ENCODE assay signal across 9 cellular contexts in genomic region chr2:17643031-17643615, GRCh38.
DNase-seq lines count a peak whose midpoint lies in the region; ATAC-seq and TF ChIP-seq lines count a peak whose summit lies in the region.
"Had no signal": no experiment of that assay in that cellular context is flagged by ENCODE, and none has a peak within 500 bp of the region (broad histone marks: within the 10 kb centered on the region; RNA-seq: fewer than 3 reads in every experiment).

No MANE protein-coding gene starts in this region.

- peaks cover 1% of the 10 kb centered on the region for H3K9me3 Mint-ChIP-seq in glutamatergic neuron (ENCODE audit: unreplicated experiment)
- H3K9me3 Mint-ChIP-seq in stimulated activated naive B cell treated with anti-CD40 and anti-IgM and Interleukin-4, amounts not matched to agents 10 μg/mL and 1 μg/mL and 100 μg/mL, for 72 hours, result no peaks in the 10 kb centered on the region

- H3K36me3 Mint-ChIP-seq in glutamatergic neuron (ENCODE audit: unreplicated experiment), result no peaks in the 10 kb centered on the region
- H3K36me3 Mint-ChIP-seq in stimulated activated naive B cell treated with anti-CD40 and anti-IgM and Interleukin-4, amounts not matched to agents 10 μg/mL and 1 μg/mL and 100 μg/mL, for 72 hours, result peaks cover 4 to 8% of the 10 kb centered on the region in 2 donors

- DNase-seq in GM03348 (ENCODE audit: low spot score) (peak; percentile 93), NCI-H446 treated with DMSO at 0.1 percent for 48 hours (lab: John Stamatoyannopoulos, UW) (peak; percentile 93), epithelial cell of esophagus (ENCODE audit: low read depth) (peak; percentile 96), pulmonary artery endothelial cell (ENCODE audit: low read depth, low spot score) (peak; percentile 71), glutamatergic neuron (no peak), prostate gland (ENCODE audit: low spot score) (no peak)
- DNase-seq in stimulated activated naive B cell treated with anti-CD40 and anti-IgM and Interleukin-4, amounts not matched to agents 10 μg/mL and 1 μg/mL and 100 μg/mL, for 72 hours, result no peak

- H3K27ac ChIP-seq in prostate gland, result no peak overlapping the region

- no peak overlapping the region for H3K4me3 Mint-ChIP-seq in glutamatergic neuron (ENCODE audit: unreplicated experiment)
- H3K4me3 Mint-ChIP-seq in stimulated activated naive B cell treated with anti-CD40 and anti-IgM and Interleukin-4, amounts not matched to agents 10 μg/mL and 1 μg/mL and 100 μg/mL, for 72 hours, result no peak overlapping the region

- TF ChIP-seq CTCF in epithelial cell of esophagus (IDR thresholded peaks at IDR 0.05; ENCODE audit: insufficient read depth, low read depth, low read length, missing control alignments), result peak; percentile 9
- TF ChIP-seq CTCF in glutamatergic neuron (IDR thresholded peaks at IDR 0.05; ENCODE audit: partially characterized antibody, unreplicated experiment), result no peak
- TF ChIP-seq CTCF in prostate gland (IDR thresholded peaks at IDR 0.05), result no peak

- ATAC-seq in stimulated activated naive B cell treated with anti-CD40 and anti-IgM and Interleukin-4, amounts not matched to agents 10 μg/mL and 1 μg/mL and 100 μg/mL, for 72 hours (replicated peaks), result no peak
- ATAC-seq in GM18517 (IDR thresholded peaks at IDR 0.05; ENCODE audit: unreplicated experiment), result no peak

- H3K9me3 ChIP-seq in prostate gland, result no peaks in the 10 kb centered on the region

- H3K27me3 Mint-ChIP-seq in glutamatergic neuron (ENCODE audit: unreplicated experiment), result no peaks in the 10 kb centered on the region
- H3K27me3 Mint-ChIP-seq in stimulated activated naive B cell treated with anti-CD40 and anti-IgM and Interleukin-4, amounts not matched to agents 10 μg/mL and 1 μg/mL and 100 μg/mL, for 72 hours, result no peaks in the 10 kb centered on the region

- no peaks in the 10 kb centered on the region for H3K36me3 ChIP-seq in prostate gland

- no peak for TF ChIP-seq POLR2A in prostate gland (IDR thresholded peaks at IDR 0.05)

- no peaks in the 10 kb centered on the region for H3K27me3 ChIP-seq in prostate gland (replicated peaks; ENCODE audit: insufficient read depth)
- H3K27me3 ChIP-seq: dorsolateral prefrontal cortex had no signal

- H3K27ac Mint-ChIP-seq in glutamatergic neuron (ENCODE audit: unreplicated experiment), result no peak overlapping the region
- H3K27ac Mint-ChIP-seq in stimulated activated naive B cell treated with anti-CD40 and anti-IgM and Interleukin-4, amounts not matched to agents 10 μg/mL and 1 μg/mL and 100 μg/mL, for 72 hours, result no peak overlapping the region

- H3K4me1 ChIP-seq in prostate gland (replicated peaks), result peaks cover 11% of the 10 kb centered on the region

- WGBS in prostate gland, result 70% methylated on average over 6 of the region's 6 CpGs

- H3K4me1 Mint-ChIP-seq in glutamatergic neuron (ENCODE audit: low read depth, unreplicated experiment), result peaks cover 3% of the 10 kb centered on the region
- H3K4me1 Mint-ChIP-seq in stimulated activated naive B cell treated with anti-CD40 and anti-IgM and Interleukin-4, amounts not matched to agents 10 μg/mL and 1 μg/mL and 100 μg/mL, for 72 hours, result peaks cover 9 to 18% of the 10 kb centered on the region in 2 donors

- intact Hi-C loops in prostate gland (cut with DNase I), result no loop called here

- no peak overlapping the region for H3K4me3 ChIP-seq in epithelial cell of esophagus (ENCODE audit: low read length)
- H3K4me3 ChIP-seq in prostate gland, result no peak overlapping the region
- H3K4me3 ChIP-seq: dorsolateral prefrontal cortex had no signal

Comparison
In these comparisons a context has a peak if more than half of its experiments do, and no peak if none do; other contexts are left out.
1. DNase-seq: peak in GM03348 (single experiment), NCI-H446 treated with DMSO at 0.1 percent for 48 hours (single experiment), epithelial cell of esophagus (single experiment) and pulmonary artery endothelial cell (single experiment); none in glutamatergic neuron (single experiment), stimulated activated naive B cell treated with anti-CD40 and anti-IgM and Interleukin-4, amounts not matched to agents 10 μg/mL and 1 μg/mL and 100 μg/mL, for 72 hours (single experiment) and prostate gland (single experiment).